Comparison of ENCODE assay signal across 13 cellular contexts in the genomic region with DNA sequence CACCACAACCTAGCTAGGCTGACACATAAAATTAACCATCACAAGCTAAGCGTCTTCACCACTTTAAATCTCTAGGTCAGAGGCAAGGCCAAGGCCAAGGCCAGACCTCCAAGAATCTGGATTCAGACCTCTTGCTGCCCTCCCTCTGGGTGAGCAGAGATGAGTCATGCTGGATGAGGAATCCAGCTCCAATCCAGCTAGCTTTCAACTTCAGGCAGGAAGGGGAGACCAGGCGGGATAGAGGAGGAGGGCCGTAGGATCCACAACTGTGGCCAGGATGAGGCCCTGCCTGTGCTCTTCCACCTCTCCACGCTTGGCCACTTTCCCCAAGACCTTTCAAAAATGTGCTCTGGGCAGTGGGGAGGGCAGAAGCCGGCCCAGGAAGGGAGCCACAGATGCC. TPM values are rescaled to one million over a fixed set of nuclear protein-coding genes. Genes with fewer than 3 reads are reported as not detected.
DNase-seq lines count a peak whose midpoint lies in the region; ATAC-seq, FAIRE-seq and TF ChIP-seq lines count a peak whose summit lies in the region.
"Had no signal": no experiment of that assay in that cellular context is flagged by ENCODE, and none has a peak within 500 bp of the region (broad histone marks: within the 10 kb centered on the region; RNA-seq: fewer than 3 reads in every experiment).

No MANE protein-coding gene starts in this region.

- H3K36me3 ChIP-seq in SJSA1 (no peaks in the 10 kb centered on the region), pancreas (no peaks in the 10 kb centered on the region)

- intact Hi-C loops in pancreas (cut with DNase I) = no loop called here

- H3K4me1 Mint-ChIP-seq in effector memory CD8-positive, alpha-beta T cell (ENCODE audit: low read depth in 2 of 2) = peaks cover 0 to 2% of the 10 kb centered on the region in 2 donors

- H3K4me1 ChIP-seq in SJSA1 (replicated peaks) (peaks cover 18% of the 10 kb centered on the region), pancreas (no peaks in the 10 kb centered on the region)

- no peaks in the 10 kb centered on the region for H3K36me3 Mint-ChIP-seq in effector memory CD8-positive, alpha-beta T cell (ENCODE audit: insufficient read depth)
- H3K36me3 Mint-ChIP-seq: natural killer cell had no signal

- ATAC-seq in pancreas (peak in 3 of 4 donors; percentile 52 to 71 (median 70)), HG03280 (IDR thresholded peaks at IDR 0.05; ENCODE audit: unreplicated experiment) (no peak)
- ATAC-seq in effector memory CD8-positive, alpha-beta T cell (replicated peaks) = no peak
- ATAC-seq: natural killer cell had no signal

- H3K27me3 ChIP-seq in SJSA1 (replicated peaks) (no peaks in the 10 kb centered on the region), pancreas (no peaks in the 10 kb centered on the region)

- 84 to 85% methylated on average over 5 of the region's 5 CpGs for WGBS in pancreas, 2 donors

- H3K27ac Mint-ChIP-seq in effector memory CD8-positive, alpha-beta T cell = peak overlapping the region in 1 of 2 donors; percentile 56
- H3K27ac Mint-ChIP-seq: natural killer cell; T-helper 2 cell treated with Interferon-gamma antibody and Interleukin-4, amounts not matched to agents 5 μg/mL and 100 μg/mL, for 36 hours had no signal

- H3K4me3 Mint-ChIP-seq in effector memory CD8-positive, alpha-beta T cell = no peak overlapping the region
- H3K4me3 Mint-ChIP-seq: natural killer cell; T-helper 2 cell treated with Interferon-gamma antibody and Interleukin-4, amounts not matched to agents 5 μg/mL and 100 μg/mL, for 36 hours had no signal

- H3K4me3 ChIP-seq in SJSA1 = no peak overlapping the region
- no peak overlapping the region for H3K4me3 ChIP-seq in foreskin fibroblast (ENCODE audit: low read depth in 1 of 2, low read length in 2 of 2)
- H3K4me3 ChIP-seq in pancreas = no peak overlapping the region

- H3K9me3 Mint-ChIP-seq in effector memory CD8-positive, alpha-beta T cell = no peaks in the 10 kb centered on the region
- H3K9me3 Mint-ChIP-seq: natural killer cell; T-helper 2 cell treated with Interferon-gamma antibody and Interleukin-4, amounts not matched to agents 5 μg/mL and 100 μg/mL, for 36 hours had no signal

- H3K9me3 ChIP-seq in SJSA1 (replicated peaks) (no peaks in the 10 kb centered on the region), pancreas (no peaks in the 10 kb centered on the region)

- FAIRE-seq in pancreas (lab: Jason Lieb, UNC) = no peak
- FAIRE-seq: colon had no signal

- H3K27me3 Mint-ChIP-seq in effector memory CD8-positive, alpha-beta T cell = no peaks in the 10 kb centered on the region

- TF ChIP-seq CTCF in foreskin fibroblast (IDR thresholded peaks at IDR 0.05; ENCODE audit: low read depth, low read length) = no peak
- TF ChIP-seq CTCF in pancreas (IDR thresholded peaks at IDR 0.05) = no peak

- H3K27ac ChIP-seq in SJSA1 = peak overlapping the region; percentile 79
- no peak overlapping the region for H3K27ac ChIP-seq in pancreas

- DNase-seq in COLO829 (ENCODE audit: low spot score) (peak; percentile 63), SJSA1 (ENCODE audit: low read depth in 1 of 2, low spot score in 2 of 2) (peak; percentile 75 to 87), foreskin fibroblast (peak; percentile 85 to 95), pancreas (peak in 1 of 6 donors; percentile 13), NCI-H748 (lab: John Stamatoyannopoulos, UW; ENCODE audit: unreplicated experiment) (no peak), NCI-H2081 (lab: John Stamatoyannopoulos, UW) (no peak)
- DNase-seq in effector memory CD8-positive, alpha-beta T cell = no peak
- DNase-seq: DMS79 treated with DMSO at 0.1 percent for 48 hours, natural killer cell, NCI-H1417 treated with DMSO at 0.1 percent for 48 hours had no signal

RNA-seq across cellular contexts. Expression of gene LRRC75A, which starts 14.7 kb away (rescaled TPM):
- total RNA-seq in SJSA1 (2014; rRNA removed; shearing (Covaris generic)) = 0.39 TPM in 1 of 2 replicates, not detected in the other
- total RNA-seq in pancreas = 1 to 10 TPM in 5 of 6 donors, under 1 TPM in 1; 0.95 to 2.7 (median 1.5) TPM
- 1 to 10 TPM; 2.3 to 4.0 TPM for polyA plus RNA-seq in pancreas

Comparison
In these comparisons a context has a peak if more than half of its experiments do, and no peak if none do; other contexts are left out.
1. DNase-seq: peak in COLO829 (single experiment), SJSA1 (2 of 2) and foreskin fibroblast (2 of 2); none in NCI-H748 (single experiment), NCI-H2081 (0 of 2) and effector memory CD8-positive, alpha-beta T cell (0 of 3).
2. ATAC-seq: peak in pancreas (3 of 4); none in HG03280 (single experiment) and effector memory CD8-positive, alpha-beta T cell (single experiment).